Comparison of ENCODE assay signal across 1 cellular context in the genomic region with DNA sequence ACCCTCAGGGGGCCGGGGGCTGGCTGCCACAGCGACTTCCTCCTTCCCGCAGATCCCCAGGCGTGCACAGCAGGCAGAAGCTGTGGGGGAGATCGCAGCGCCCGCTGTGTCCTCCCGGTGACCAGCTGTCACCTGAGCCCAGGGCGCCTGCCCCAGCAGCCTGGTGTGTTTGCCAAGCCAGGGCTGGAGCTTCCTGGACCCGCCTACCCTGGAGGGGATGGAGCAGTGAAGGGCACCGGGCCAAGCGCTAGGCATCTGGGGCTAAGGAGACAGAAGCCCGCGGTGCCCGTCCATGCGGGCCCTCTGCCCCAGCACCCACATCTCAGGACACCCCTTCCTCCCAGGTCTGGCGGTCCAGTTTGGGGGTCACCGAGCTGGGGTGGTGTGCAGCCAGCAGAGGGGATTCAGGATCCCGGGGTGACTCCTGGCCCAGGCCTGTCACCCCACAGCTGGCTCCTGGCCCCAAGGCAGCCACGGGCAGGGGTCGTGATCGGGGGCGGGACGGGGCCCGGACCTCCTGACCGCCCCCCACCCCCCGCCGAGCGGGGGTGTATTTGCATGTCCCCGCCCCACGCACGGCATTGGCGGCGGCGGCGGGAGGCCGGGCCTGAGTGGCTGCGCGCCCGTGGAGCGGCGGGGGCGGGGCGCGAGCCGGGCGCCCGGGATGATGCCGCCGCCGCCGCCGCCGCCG.
TF ChIP-seq lines count a peak whose summit lies in the region.

A gene with protein sequence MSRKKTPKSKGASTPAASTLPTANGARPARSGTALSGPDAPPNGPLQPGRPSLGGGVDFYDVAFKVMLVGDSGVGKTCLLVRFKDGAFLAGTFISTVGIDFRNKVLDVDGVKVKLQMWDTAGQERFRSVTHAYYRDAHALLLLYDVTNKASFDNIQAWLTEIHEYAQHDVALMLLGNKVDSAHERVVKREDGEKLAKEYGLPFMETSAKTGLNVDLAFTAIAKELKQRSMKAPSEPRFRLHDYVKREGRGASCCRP (plus strand): TSS at position 645 of the 691 bp plus-strand sequence. CDS start 159 bp downstream, outside the sequence.

TF ChIP-seq in HepG2, 621 proteins besides CTCF, POLR2A, EP300 and RAD21 (continued from another document and continues in another):
- TF ChIP-seq, protein P1, sequence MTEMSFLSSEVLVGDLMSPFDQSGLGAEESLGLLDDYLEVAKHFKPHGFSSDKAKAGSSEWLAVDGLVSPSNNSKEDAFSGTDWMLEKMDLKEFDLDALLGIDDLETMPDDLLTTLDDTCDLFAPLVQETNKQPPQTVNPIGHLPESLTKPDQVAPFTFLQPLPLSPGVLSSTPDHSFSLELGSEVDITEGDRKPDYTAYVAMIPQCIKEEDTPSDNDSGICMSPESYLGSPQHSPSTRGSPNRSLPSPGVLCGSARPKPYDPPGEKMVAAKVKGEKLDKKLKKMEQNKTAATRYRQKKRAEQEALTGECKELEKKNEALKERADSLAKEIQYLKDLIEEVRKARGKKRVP (CRISPR knock-in tag; IDR thresholded peaks at IDR 0.05) = no peak
- peak; percentile 28; the same call in 1 of the 2 replicates for TF ChIP-seq IRF2 (CRISPR knock-in tag; IDR thresholded peaks at IDR 0.05)
- 0 out of 2 replicates have a peak, but pooled peaks have one; percentile 36 for TF ChIP-seq ZMAT3 (CRISPR knock-in tag; conservative IDR thresholded peaks at IDR 0.05)
- TF ChIP-seq ZSCAN25 (CRISPR knock-in tag; IDR thresholded peaks at IDR 0.05) = no peak
- no peak for TF ChIP-seq ZNF136 (CRISPR knock-in tag; IDR thresholded peaks at IDR 0.05; ENCODE audit: low read depth)
- TF ChIP-seq STAG1 (CRISPR knock-in tag; IDR thresholded peaks at IDR 0.05) = no peak
- peak; percentile 37; the same call in 1 of the 2 replicates for TF ChIP-seq YEATS2 (CRISPR knock-in tag; IDR thresholded peaks at IDR 0.05; ENCODE audit: borderline replicate concordance)
- no peak for TF ChIP-seq ONECUT2 (CRISPR knock-in tag; IDR thresholded peaks at IDR 0.05)
- TF ChIP-seq ZKSCAN5 (CRISPR knock-in tag; IDR thresholded peaks at IDR 0.05) = no peak
- TF ChIP-seq ZNF496 (CRISPR knock-in tag; IDR thresholded peaks at IDR 0.05; ENCODE audit: insufficient replicate concordance) = no peak
- TF ChIP-seq SIN3A (IDR thresholded peaks at IDR 0.05; ENCODE audit: borderline replicate concordance, low read depth, low read length) = peak; percentile 77
- no peak for TF ChIP-seq ZNF34 (CRISPR knock-in tag; IDR thresholded peaks at IDR 0.05; ENCODE audit: borderline replicate concordance)
- TF ChIP-seq, protein P2, sequence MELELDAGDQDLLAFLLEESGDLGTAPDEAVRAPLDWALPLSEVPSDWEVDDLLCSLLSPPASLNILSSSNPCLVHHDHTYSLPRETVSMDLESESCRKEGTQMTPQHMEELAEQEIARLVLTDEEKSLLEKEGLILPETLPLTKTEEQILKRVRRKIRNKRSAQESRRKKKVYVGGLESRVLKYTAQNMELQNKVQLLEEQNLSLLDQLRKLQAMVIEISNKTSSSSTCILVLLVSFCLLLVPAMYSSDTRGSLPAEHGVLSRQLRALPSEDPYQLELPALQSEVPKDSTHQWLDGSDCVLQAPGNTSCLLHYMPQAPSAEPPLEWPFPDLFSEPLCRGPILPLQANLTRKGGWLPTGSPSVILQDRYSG (CRISPR knock-in tag; IDR thresholded peaks at IDR 0.05) = no peak
- no peak for TF ChIP-seq TBX3 (IDR thresholded peaks at IDR 0.05; ENCODE audit: borderline replicate concordance)
- TF ChIP-seq WIZ (CRISPR knock-in tag; IDR thresholded peaks at IDR 0.05) = no peak
- 0 out of 2 replicates have a peak, but pooled peaks have one; percentile 28 for TF ChIP-seq PRMT3 (CRISPR knock-in tag; IDR thresholded peaks at IDR 0.05; ENCODE audit: borderline replicate concordance, low read depth)
- TF ChIP-seq SMARCE1 (IDR thresholded peaks at IDR 0.05; ENCODE audit: borderline replicate concordance) = no peak
- TF ChIP-seq ZNF333 (CRISPR knock-in tag; IDR thresholded peaks at IDR 0.05; ENCODE audit: borderline replicate concordance) = peak; percentile 74; the same call in 1 of the 2 replicates
- 0 out of 2 replicates have a peak, but pooled peaks have one; percentile 48 for TF ChIP-seq ZNF317 (CRISPR knock-in tag; IDR thresholded peaks at IDR 0.05)
- TF ChIP-seq NCOA1 (CRISPR knock-in tag; IDR thresholded peaks at IDR 0.05) = no peak
- no peak for TF ChIP-seq CBX5 (CRISPR knock-in tag; IDR thresholded peaks at IDR 0.05; ENCODE audit: borderline replicate concordance)
- TF ChIP-seq, protein P3, sequence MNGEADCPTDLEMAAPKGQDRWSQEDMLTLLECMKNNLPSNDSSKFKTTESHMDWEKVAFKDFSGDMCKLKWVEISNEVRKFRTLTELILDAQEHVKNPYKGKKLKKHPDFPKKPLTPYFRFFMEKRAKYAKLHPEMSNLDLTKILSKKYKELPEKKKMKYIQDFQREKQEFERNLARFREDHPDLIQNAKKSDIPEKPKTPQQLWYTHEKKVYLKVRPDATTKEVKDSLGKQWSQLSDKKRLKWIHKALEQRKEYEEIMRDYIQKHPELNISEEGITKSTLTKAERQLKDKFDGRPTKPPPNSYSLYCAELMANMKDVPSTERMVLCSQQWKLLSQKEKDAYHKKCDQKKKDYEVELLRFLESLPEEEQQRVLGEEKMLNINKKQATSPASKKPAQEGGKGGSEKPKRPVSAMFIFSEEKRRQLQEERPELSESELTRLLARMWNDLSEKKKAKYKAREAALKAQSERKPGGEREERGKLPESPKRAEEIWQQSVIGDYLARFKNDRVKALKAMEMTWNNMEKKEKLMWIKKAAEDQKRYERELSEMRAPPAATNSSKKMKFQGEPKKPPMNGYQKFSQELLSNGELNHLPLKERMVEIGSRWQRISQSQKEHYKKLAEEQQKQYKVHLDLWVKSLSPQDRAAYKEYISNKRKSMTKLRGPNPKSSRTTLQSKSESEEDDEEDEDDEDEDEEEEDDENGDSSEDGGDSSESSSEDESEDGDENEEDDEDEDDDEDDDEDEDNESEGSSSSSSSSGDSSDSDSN (CRISPR knock-in tag; IDR thresholded peaks at IDR 0.05) = peak; percentile 88
- TF ChIP-seq, protein P4, sequence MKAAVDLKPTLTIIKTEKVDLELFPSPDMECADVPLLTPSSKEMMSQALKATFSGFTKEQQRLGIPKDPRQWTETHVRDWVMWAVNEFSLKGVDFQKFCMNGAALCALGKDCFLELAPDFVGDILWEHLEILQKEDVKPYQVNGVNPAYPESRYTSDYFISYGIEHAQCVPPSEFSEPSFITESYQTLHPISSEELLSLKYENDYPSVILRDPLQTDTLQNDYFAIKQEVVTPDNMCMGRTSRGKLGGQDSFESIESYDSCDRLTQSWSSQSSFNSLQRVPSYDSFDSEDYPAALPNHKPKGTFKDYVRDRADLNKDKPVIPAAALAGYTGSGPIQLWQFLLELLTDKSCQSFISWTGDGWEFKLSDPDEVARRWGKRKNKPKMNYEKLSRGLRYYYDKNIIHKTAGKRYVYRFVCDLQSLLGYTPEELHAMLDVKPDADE (CRISPR knock-in tag; IDR thresholded peaks at IDR 0.05) = no peak
- TF ChIP-seq, protein P5, sequence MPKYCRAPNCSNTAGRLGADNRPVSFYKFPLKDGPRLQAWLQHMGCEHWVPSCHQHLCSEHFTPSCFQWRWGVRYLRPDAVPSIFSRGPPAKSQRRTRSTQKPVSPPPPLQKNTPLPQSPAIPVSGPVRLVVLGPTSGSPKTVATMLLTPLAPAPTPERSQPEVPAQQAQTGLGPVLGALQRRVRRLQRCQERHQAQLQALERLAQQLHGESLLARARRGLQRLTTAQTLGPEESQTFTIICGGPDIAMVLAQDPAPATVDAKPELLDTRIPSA (CRISPR knock-in tag; IDR thresholded peaks at IDR 0.05; ENCODE audit: borderline replicate concordance) = no peak
- no peak for TF ChIP-seq ZNF256 (CRISPR knock-in tag; conservative IDR thresholded peaks at IDR 0.05)
- TF ChIP-seq ARNT (IDR thresholded peaks at IDR 0.05) = no peak
- no peak; the same call in 1 of the 2 replicates for TF ChIP-seq ATF7-NPFF (CRISPR knock-in tag; IDR thresholded peaks at IDR 0.05; ENCODE audit: low read depth)
- 0 out of 2 replicates have a peak, but pooled peaks have one; percentile 52 for TF ChIP-seq TARDBP (CRISPR knock-in tag; IDR thresholded peaks at IDR 0.05)
- TF ChIP-seq MIER3 (CRISPR knock-in tag; IDR thresholded peaks at IDR 0.05; ENCODE audit: borderline replicate concordance) = no peak
- no peak for TF ChIP-seq KMT2B (CRISPR knock-in tag; IDR thresholded peaks at IDR 0.05)
- no peak for TF ChIP-seq TOE1 (CRISPR knock-in tag; IDR thresholded peaks at IDR 0.05)
- TF ChIP-seq SRSF4 (IDR thresholded peaks at IDR 0.05; ENCODE audit: low read depth, low read length, poor library complexity, severe bottlenecking) = no peak
- peak; percentile 83; the same call in 1 of the 2 replicates for TF ChIP-seq ZNF451 (CRISPR knock-in tag; IDR thresholded peaks at IDR 0.05)
- TF ChIP-seq SOX6 (IDR thresholded peaks at IDR 0.05) = no peak
- peak; percentile 41; the same call in 1 of the 2 replicates for TF ChIP-seq SOX6 (CRISPR knock-in tag; IDR thresholded peaks at IDR 0.05)
- TF ChIP-seq NR1H2 (CRISPR knock-in tag; IDR thresholded peaks at IDR 0.05; ENCODE audit: borderline replicate concordance, low read depth) = no peak
- TF ChIP-seq FOXM1 (CRISPR knock-in tag; IDR thresholded peaks at IDR 0.05) = no peak
- TF ChIP-seq AHR (CRISPR knock-in tag; IDR thresholded peaks at IDR 0.05) = peak; percentile 61; the same call in 1 of the 2 replicates
- TF ChIP-seq, protein P6, sequence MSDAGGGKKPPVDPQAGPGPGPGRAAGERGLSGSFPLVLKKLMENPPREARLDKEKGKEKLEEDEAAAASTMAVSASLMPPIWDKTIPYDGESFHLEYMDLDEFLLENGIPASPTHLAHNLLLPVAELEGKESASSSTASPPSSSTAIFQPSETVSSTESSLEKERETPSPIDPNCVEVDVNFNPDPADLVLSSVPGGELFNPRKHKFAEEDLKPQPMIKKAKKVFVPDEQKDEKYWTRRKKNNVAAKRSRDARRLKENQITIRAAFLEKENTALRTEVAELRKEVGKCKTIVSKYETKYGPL (CRISPR knock-in tag; IDR thresholded peaks at IDR 0.05) = no peak
- no peak for TF ChIP-seq ZNF558 (CRISPR knock-in tag; IDR thresholded peaks at IDR 0.05; ENCODE audit: borderline replicate concordance)
- TF ChIP-seq TEAD3 (CRISPR knock-in tag; optimal IDR thresholded peaks at IDR 0.05; ENCODE audit: borderline replicate concordance) = no peak
- TF ChIP-seq ZNF33A (CRISPR knock-in tag; IDR thresholded peaks at IDR 0.05; ENCODE audit: borderline replicate concordance) = no peak
- TF ChIP-seq ELF3 (CRISPR knock-in tag; IDR thresholded peaks at IDR 0.05) = peak; percentile 82
- TF ChIP-seq ZNF678 (CRISPR knock-in tag; IDR thresholded peaks at IDR 0.05) = no peak
- TF ChIP-seq, protein P7, sequence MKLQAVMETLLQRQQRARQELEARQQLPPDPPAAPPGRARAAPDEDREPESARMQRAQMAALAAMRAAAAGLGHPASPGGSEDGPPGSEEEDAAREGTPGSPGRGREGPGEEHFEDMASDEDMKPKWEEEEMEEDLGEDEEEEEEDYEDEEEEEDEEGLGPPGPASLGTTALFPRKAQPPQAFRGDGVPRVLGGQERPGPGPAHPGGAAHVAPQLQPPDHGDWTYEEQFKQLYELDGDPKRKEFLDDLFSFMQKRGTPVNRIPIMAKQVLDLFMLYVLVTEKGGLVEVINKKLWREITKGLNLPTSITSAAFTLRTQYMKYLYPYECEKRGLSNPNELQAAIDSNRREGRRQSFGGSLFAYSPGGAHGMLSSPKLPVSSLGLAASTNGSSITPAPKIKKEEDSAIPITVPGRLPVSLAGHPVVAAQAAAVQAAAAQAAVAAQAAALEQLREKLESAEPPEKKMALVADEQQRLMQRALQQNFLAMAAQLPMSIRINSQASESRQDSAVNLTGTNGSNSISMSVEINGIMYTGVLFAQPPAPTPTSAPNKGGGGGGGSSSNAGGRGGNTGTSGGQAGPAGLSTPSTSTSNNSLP (IDR thresholded peaks at IDR 0.05; ENCODE audit: low read depth, low read length) = no peak
- TF ChIP-seq ZNF652 (CRISPR knock-in tag; IDR thresholded peaks at IDR 0.05; ENCODE audit: borderline replicate concordance, low read depth) = no peak
- TF ChIP-seq, protein P8, sequence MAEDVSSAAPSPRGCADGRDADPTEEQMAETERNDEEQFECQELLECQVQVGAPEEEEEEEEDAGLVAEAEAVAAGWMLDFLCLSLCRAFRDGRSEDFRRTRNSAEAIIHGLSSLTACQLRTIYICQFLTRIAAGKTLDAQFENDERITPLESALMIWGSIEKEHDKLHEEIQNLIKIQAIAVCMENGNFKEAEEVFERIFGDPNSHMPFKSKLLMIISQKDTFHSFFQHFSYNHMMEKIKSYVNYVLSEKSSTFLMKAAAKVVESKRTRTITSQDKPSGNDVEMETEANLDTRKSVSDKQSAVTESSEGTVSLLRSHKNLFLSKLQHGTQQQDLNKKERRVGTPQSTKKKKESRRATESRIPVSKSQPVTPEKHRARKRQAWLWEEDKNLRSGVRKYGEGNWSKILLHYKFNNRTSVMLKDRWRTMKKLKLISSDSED (CRISPR knock-in tag; IDR thresholded peaks at IDR 0.05) = no peak
- TF ChIP-seq, protein P9, sequence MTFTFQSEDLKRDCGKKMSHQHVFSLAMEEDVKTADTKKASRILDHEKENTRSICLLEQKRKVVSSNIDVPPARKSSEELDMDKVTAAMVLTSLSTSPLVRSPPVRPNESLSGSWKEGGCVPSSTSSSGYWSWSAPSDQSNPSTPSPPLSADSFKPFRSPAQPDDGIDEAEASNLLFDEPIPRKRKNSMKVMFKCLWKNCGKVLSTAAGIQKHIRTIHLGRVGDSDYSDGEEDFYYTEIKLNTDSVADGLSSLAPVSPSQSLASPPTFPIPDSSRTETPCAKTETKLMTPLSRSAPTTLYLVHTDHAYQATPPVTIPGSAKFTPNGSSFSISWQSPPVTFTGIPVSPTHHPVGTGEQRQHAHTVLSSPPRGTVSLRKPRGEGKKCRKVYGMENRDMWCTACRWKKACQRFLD (CRISPR knock-in tag; IDR thresholded peaks at IDR 0.05; ENCODE audit: borderline replicate concordance) = no peak
- no peak for TF ChIP-seq SCMH1 (CRISPR knock-in tag; IDR thresholded peaks at IDR 0.05; ENCODE audit: borderline replicate concordance)
- peak; percentile 40 for TF ChIP-seq ZFY (CRISPR knock-in tag; IDR thresholded peaks at IDR 0.05)
- TF ChIP-seq, protein P10, sequence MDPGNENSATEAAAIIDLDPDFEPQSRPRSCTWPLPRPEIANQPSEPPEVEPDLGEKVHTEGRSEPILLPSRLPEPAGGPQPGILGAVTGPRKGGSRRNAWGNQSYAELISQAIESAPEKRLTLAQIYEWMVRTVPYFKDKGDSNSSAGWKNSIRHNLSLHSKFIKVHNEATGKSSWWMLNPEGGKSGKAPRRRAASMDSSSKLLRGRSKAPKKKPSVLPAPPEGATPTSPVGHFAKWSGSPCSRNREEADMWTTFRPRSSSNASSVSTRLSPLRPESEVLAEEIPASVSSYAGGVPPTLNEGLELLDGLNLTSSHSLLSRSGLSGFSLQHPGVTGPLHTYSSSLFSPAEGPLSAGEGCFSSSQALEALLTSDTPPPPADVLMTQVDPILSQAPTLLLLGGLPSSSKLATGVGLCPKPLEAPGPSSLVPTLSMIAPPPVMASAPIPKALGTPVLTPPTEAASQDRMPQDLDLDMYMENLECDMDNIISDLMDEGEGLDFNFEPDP (CRISPR knock-in tag; conservative IDR thresholded peaks at IDR 0.05) = no peak
- TF ChIP-seq ZNF446 (CRISPR knock-in tag; IDR thresholded peaks at IDR 0.05) = no peak
